In genomic region chr2:241641631-241642030, GRCh38 we compare ENCODE assay signal across 1 cellular context.
TF ChIP-seq lines count a peak whose summit lies in the region.

No MANE protein-coding gene starts in this region.

TF ChIP-seq in HepG2, 621 proteins besides CTCF, POLR2A, EP300 and RAD21 (continues in another document):
- TF ChIP-seq CREB1 (IDR thresholded peaks at IDR 0.05) (0 out of 2 replicates have a peak, but pooled peaks have one; percentile 12), CREB1 (CRISPR knock-in tag; IDR thresholded peaks at IDR 0.05) (no peak), ZNF766 (CRISPR knock-in tag; IDR thresholded peaks at IDR 0.05; ENCODE audit: borderline replicate concordance) (no peak), ATF4 (CRISPR knock-in tag; IDR thresholded peaks at IDR 0.05) (no peak), MAFF (IDR thresholded peaks at IDR 0.05; ENCODE audit: low read depth, low read length) (no peak), SYNCRIP (IDR thresholded peaks at IDR 0.05; ENCODE audit: insufficient read depth, low read depth, low read length) (no peak), KAT8 (CRISPR knock-in tag; IDR thresholded peaks at IDR 0.05) (no peak), HDAC6 (IDR thresholded peaks at IDR 0.05; ENCODE audit: low read depth, low read length) (no peak), HOXA9 (CRISPR knock-in tag; IDR thresholded peaks at IDR 0.05; ENCODE audit: borderline replicate concordance) (no peak), PLRG1 (conservative IDR thresholded peaks at IDR 0.05) (no peak), KLF15 (CRISPR knock-in tag; IDR thresholded peaks at IDR 0.05; ENCODE audit: borderline replicate concordance) (no peak), NFYC (CRISPR knock-in tag; IDR thresholded peaks at IDR 0.05) (no peak), FOXA1 (IDR thresholded peaks at IDR 0.05) (no peak), FOXA1 (CRISPR knock-in tag; IDR thresholded peaks at IDR 0.05) (no peak), SP140L (CRISPR knock-in tag; IDR thresholded peaks at IDR 0.05; ENCODE audit: borderline replicate concordance) (no peak), ZNF274 (CRISPR knock-in tag; IDR thresholded peaks at IDR 0.05) (no peak), SMC3 (IDR thresholded peaks at IDR 0.05; ENCODE audit: low read length) (peak; percentile 44; the same call in 1 of the 2 replicates), ZNF512 (CRISPR knock-in tag; IDR thresholded peaks at IDR 0.05) (no peak), TAF1 (CRISPR knock-in tag; IDR thresholded peaks at IDR 0.05) (no peak), TBL1XR1 (IDR thresholded peaks at IDR 0.05; ENCODE audit: borderline replicate concordance, low read length, partially characterized antibody) (no peak), SETDB1 (CRISPR knock-in tag; IDR thresholded peaks at IDR 0.05; ENCODE audit: borderline replicate concordance) (no peak), ZNF780A (CRISPR knock-in tag; IDR thresholded peaks at IDR 0.05) (no peak), ZNF609 (CRISPR knock-in tag; IDR thresholded peaks at IDR 0.05; ENCODE audit: borderline replicate concordance) (peak; percentile 50; the same call in 1 of the 2 replicates), DDIT3 (CRISPR knock-in tag; IDR thresholded peaks at IDR 0.05) (no peak), ZMYM4 (CRISPR knock-in tag; IDR thresholded peaks at IDR 0.05) (peak; percentile 37; the same call in 1 of the 2 replicates), ZNF496 (CRISPR knock-in tag; IDR thresholded peaks at IDR 0.05; ENCODE audit: insufficient replicate concordance) (no peak), KDM3A (CRISPR knock-in tag; IDR thresholded peaks at IDR 0.05; ENCODE audit: low read depth) (no peak), PCBP1 (IDR thresholded peaks at IDR 0.05; ENCODE audit: borderline replicate concordance, low read depth, low read length) (no peak), ZUFSP (CRISPR knock-in tag; IDR thresholded peaks at IDR 0.05; ENCODE audit: borderline replicate concordance) (no peak), ZBTB1 (CRISPR knock-in tag; IDR thresholded peaks at IDR 0.05; ENCODE audit: borderline replicate concordance) (no peak), NBN (conservative IDR thresholded peaks at IDR 0.05) (no peak), ZNF772 (CRISPR knock-in tag; IDR thresholded peaks at IDR 0.05) (peak; percentile 33; the same call in 1 of the 2 replicates), TFE3 (CRISPR knock-in tag; IDR thresholded peaks at IDR 0.05) (no peak), NONO (IDR thresholded peaks at IDR 0.05) (no peak), NONO (CRISPR knock-in tag; conservative IDR thresholded peaks at IDR 0.05) (0 out of 2 replicates have a peak, but pooled peaks have one; percentile 13), SIX1 (CRISPR knock-in tag; IDR thresholded peaks at IDR 0.05; ENCODE audit: borderline replicate concordance) (no peak), SP4 (CRISPR knock-in tag; IDR thresholded peaks at IDR 0.05) (peak; percentile 51; the same call in 1 of the 2 replicates), NR2F2 (IDR thresholded peaks at IDR 0.05; ENCODE audit: borderline replicate concordance, low read depth) (peak; percentile 55; the same call in 1 of the 2 replicates), ZNF362 (CRISPR knock-in tag; IDR thresholded peaks at IDR 0.05; ENCODE audit: borderline replicate concordance) (no peak), RFXAP (CRISPR knock-in tag; IDR thresholded peaks at IDR 0.05; ENCODE audit: borderline replicate concordance) (no peak), NFE2L2 (IDR thresholded peaks at IDR 0.05; ENCODE audit: low read length) (no peak), ZNF124 (CRISPR knock-in tag; IDR thresholded peaks at IDR 0.05) (no peak), ZIK1 (CRISPR knock-in tag; IDR thresholded peaks at IDR 0.05; ENCODE audit: borderline replicate concordance, low read depth) (no peak)
- TF ChIP-seq, protein P1, sequence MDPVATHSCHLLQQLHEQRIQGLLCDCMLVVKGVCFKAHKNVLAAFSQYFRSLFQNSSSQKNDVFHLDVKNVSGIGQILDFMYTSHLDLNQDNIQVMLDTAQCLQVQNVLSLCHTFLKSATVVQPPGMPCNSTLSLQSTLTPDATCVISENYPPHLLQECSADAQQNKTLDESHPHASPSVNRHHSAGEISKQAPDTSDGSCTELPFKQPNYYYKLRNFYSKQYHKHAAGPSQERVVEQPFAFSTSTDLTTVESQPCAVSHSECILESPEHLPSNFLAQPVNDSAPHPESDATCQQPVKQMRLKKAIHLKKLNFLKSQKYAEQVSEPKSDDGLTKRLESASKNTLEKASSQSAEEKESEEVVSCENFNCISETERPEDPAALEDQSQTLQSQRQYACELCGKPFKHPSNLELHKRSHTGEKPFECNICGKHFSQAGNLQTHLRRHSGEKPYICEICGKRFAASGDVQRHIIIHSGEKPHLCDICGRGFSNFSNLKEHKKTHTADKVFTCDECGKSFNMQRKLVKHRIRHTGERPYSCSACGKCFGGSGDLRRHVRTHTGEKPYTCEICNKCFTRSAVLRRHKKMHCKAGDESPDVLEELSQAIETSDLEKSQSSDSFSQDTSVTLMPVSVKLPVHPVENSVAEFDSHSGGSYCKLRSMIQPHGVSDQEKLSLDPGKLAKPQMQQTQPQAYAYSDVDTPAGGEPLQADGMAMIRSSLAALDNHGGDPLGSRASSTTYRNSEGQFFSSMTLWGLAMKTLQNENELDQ (CRISPR knock-in tag; IDR thresholded peaks at IDR 0.05; ENCODE audit: borderline replicate concordance) = no peak
- TF ChIP-seq, protein P2, sequence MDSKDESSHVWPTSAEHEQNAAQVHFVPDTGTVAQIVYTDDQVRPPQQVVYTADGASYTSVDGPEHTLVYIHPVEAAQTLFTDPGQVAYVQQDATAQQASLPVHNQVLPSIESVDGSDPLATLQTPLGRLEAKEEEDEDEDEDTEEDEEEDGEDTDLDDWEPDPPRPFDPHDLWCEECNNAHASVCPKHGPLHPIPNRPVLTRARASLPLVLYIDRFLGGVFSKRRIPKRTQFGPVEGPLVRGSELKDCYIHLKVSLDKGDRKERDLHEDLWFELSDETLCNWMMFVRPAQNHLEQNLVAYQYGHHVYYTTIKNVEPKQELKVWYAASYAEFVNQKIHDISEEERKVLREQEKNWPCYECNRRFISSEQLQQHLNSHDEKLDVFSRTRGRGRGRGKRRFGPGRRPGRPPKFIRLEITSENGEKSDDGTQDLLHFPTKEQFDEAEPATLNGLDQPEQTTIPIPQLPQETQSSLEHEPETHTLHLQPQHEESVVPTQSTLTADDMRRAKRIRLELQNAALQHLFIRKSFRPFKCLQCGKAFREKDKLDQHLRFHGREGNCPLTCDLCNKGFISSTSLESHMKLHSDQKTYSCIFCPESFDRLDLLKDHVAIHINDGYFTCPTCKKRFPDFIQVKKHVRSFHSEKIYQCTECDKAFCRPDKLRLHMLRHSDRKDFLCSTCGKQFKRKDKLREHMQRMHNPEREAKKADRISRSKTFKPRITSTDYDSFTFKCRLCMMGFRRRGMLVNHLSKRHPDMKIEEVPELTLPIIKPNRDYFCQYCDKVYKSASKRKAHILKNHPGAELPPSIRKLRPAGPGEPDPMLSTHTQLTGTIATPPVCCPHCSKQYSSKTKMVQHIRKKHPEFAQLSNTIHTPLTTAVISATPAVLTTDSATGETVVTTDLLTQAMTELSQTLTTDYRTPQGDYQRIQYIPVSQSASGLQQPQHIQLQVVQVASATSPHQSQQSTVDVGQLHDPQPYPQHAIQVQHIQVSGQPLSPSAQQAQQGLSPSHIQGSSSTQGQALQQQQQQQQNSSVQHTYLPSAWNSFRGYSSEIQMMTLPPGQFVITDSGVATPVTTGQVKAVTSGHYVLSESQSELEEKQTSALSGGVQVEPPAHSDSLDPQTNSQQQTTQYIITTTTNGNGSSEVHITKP (CRISPR knock-in tag; IDR thresholded peaks at IDR 0.05; ENCODE audit: low read depth) = no peak
- TF ChIP-seq, protein P3, sequence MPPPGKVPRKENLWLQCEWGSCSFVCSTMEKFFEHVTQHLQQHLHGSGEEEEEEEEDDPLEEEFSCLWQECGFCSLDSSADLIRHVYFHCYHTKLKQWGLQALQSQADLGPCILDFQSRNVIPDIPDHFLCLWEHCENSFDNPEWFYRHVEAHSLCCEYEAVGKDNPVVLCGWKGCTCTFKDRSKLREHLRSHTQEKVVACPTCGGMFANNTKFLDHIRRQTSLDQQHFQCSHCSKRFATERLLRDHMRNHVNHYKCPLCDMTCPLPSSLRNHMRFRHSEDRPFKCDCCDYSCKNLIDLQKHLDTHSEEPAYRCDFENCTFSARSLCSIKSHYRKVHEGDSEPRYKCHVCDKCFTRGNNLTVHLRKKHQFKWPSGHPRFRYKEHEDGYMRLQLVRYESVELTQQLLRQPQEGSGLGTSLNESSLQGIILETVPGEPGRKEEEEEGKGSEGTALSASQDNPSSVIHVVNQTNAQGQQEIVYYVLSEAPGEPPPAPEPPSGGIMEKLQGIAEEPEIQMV (CRISPR knock-in tag; IDR thresholded peaks at IDR 0.05; ENCODE audit: low read depth) = no peak
